In the genomic region with DNA sequence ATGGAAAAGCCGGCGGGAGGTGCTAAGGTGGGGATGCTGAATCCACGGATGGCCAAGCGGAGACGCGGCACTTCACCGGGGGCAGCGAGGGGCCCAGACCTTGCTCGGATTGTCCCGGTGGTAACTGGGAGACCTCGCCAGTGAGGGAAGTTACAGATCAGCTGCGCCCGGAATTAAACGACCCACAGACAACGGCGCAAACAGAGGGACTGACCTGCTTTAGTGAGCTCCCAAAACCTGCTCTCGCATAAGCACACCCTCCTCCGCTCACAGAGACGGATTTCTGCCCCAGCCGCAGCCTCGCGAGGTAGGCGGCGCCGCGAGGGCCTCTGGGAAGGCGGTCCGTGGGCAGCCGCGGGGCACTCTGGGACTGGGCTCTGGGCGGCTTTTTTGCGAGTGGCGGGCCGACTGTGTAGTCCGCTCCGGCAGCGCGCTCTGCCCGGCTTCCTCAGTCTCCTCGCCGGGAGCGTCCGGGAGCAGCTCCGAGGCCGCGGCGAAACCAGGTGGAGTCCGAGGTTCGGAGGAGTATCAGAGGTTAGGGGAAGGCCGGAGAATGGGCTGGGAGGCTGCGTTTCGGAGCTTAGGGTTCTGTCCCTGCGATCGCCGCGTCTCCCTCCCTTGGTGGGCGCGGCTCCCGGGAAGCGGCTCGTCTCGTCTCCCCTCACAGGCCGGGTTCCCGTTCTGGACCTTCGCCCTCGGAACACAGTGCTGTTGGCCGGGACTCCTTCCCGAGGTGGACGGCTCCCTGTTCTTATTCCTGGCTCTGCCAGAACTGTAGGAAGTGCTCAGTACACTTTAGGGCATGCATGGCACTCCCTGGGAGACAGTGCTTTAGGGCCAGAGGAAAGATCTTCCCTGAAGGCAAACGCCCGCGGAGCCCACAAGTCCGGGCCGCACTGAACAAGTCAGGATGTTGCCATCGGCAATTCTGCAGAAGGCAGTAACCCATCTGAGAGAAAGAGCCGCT, we compare ENCODE assay signal across 8 cellular contexts. TPM values are rescaled to one million over a fixed set of nuclear protein-coding genes. Genes with fewer than 3 reads are reported as not detected.
DNase-seq lines count a peak whose midpoint lies in the region; ATAC-seq, FAIRE-seq and TF ChIP-seq lines count a peak whose summit lies in the region.

A gene with protein sequence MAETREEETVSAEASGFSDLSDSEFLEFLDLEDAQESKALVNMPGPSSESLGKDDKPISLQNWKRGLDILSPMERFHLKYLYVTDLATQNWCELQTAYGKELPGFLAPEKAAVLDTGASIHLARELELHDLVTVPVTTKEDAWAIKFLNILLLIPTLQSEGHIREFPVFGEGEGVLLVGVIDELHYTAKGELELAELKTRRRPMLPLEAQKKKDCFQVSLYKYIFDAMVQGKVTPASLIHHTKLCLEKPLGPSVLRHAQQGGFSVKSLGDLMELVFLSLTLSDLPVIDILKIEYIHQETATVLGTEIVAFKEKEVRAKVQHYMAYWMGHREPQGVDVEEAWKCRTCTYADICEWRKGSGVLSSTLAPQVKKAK (plus strand): TSS at position 393 of the 967 bp plus-strand sequence. CDS start 5,778 bp downstream, outside the sequence.

- no peaks in the 10 kb centered on the region for H3F3A ChIP-seq in neural progenitor cell (ENCODE audit: low read depth)

- no peak for TF ChIP-seq CTCF in D721Med (IDR thresholded peaks at IDR 0.05; ENCODE audit: insufficient read depth, missing control alignments)
- TF ChIP-seq CTCF in foreskin keratinocyte (conservative IDR thresholded peaks at IDR 0.05): no peak
- TF ChIP-seq CTCF in neural progenitor cell (IDR thresholded peaks at IDR 0.05): no peak

- H3K27ac Mint-ChIP-seq in neural progenitor cell: peak within 1 kb of the TSS; percentile 67

- no peaks in the 10 kb centered on the region for H3K27me3 ChIP-seq in Karpas-422 (ENCODE audit: low read length)
- H3K27me3 ChIP-seq in foreskin keratinocyte: no peaks in the 10 kb centered on the region
- H3K27me3 ChIP-seq in neural progenitor cell: peaks cover 7% of the 10 kb centered on the region
- no peaks in the 10 kb centered on the region for H3K27me3 ChIP-seq in stomach smooth muscle (ENCODE audit: control insufficient read depth in 1 of 2, insufficient read depth in 2 of 2, low read length in 2 of 2)

- peaks cover 10% of the 10 kb centered on the region for H3K27me3 Mint-ChIP-seq in neural progenitor cell (ENCODE audit: insufficient read depth, low read depth)

- H3K79me2 ChIP-seq in Karpas-422 (ENCODE audit: low read length) (peaks cover 16% of the 10 kb centered on the region), neural progenitor cell (ENCODE audit: low read depth) (peaks cover 3% of the 10 kb centered on the region)

- H4K20me1 ChIP-seq in Karpas-422 (ENCODE audit: insufficient read depth, low read depth, low read length): no peaks in the 10 kb centered on the region
- H4K20me1 ChIP-seq in neural progenitor cell (ENCODE audit: low read depth): no peaks in the 10 kb centered on the region

- FAIRE-seq in D721Med (lab: Jason Lieb, UNC): no peak

- H3K36me3 ChIP-seq in Karpas-422 (ENCODE audit: insufficient read depth, low read length) (peaks cover 17% of the 10 kb centered on the region), neural progenitor cell (peaks cover 3% of the 10 kb centered on the region), stomach smooth muscle (ENCODE audit: control insufficient read depth in 2 of 2, insufficient read depth in 2 of 2, low read length in 2 of 2) (no peaks in the 10 kb centered on the region)

- peaks cover 27% of the 10 kb centered on the region for H3K36me3 Mint-ChIP-seq in neural progenitor cell

- H3K9ac ChIP-seq in Karpas-422 (ENCODE audit: low read length) (peak within 1 kb of the TSS; percentile 89), neural progenitor cell (peak within 1 kb of the TSS; percentile 18), stomach smooth muscle (ENCODE audit: low read length in 2 of 2) (peak within 1 kb of the TSS; percentile 84 to 86)

- H3K27ac ChIP-seq in Karpas-422 (ENCODE audit: low read length) (peak within 1 kb of the TSS; percentile 49; the same call in 1 of the 2 replicates), foreskin keratinocyte (peak within 1 kb of the TSS; percentile 43), neural progenitor cell (no peak within 1 kb of the TSS), stomach smooth muscle (ENCODE audit: low read length) (peak within 1 kb of the TSS; percentile 49)

- peak; percentile 46 for DNase-seq in D721Med (ENCODE audit: insufficient read length, low spot score)
- peak; percentile 94 for DNase-seq in Karpas-422
- peak; percentile 44 for DNase-seq in SK-MEL-5 (ENCODE audit: low read depth, low spot score)
- peak; percentile 73 for DNase-seq in activated gamma-delta T cell treated with anti-CD3 and anti-CD28 coated beads, Interleukin-2, amount 50 U/mL, for 16 hours (ENCODE audit: low read depth)
- DNase-seq in foreskin keratinocyte: peak; percentile 31 to 64
- peak; percentile 57 for DNase-seq in neural progenitor cell (ENCODE audit: low spot score)

- peak; percentile 75 for ATAC-seq in GM21576 (IDR thresholded peaks at IDR 0.05; ENCODE audit: unreplicated experiment)
- ATAC-seq in foreskin keratinocyte: peak; percentile 85

- peak within 1 kb of the TSS; percentile 98 for H2AFZ ChIP-seq in Karpas-422 (ENCODE audit: low read length)
- H2AFZ ChIP-seq in neural progenitor cell (replicated peaks): peak within 1 kb of the TSS; percentile 95

- H3K4me3 ChIP-seq in Karpas-422 (ENCODE audit: low read length): peak within 1 kb of the TSS; percentile 93
- peak within 1 kb of the TSS; percentile 51 for H3K4me3 ChIP-seq in neural progenitor cell
- peak within 1 kb of the TSS; percentile 87 to 94 for H3K4me3 ChIP-seq in stomach smooth muscle (ENCODE audit: low read length in 2 of 2)

- in situ Hi-C loops in SK-MEL-5 (cut with HindIII; ENCODE audit: low pct_unique_long_range_greater_than_20kb, low sequenced_read_pairs): no loop called here

- H3K9me3 ChIP-seq in Karpas-422 (ENCODE audit: low read length): peaks cover 33% of the 10 kb centered on the region
- peaks cover 6% of the 10 kb centered on the region for H3K9me3 ChIP-seq in neural progenitor cell (ENCODE audit: low read depth)
- H3K9me3 ChIP-seq in stomach smooth muscle (ENCODE audit: control insufficient read depth in 2 of 2, low read length in 2 of 2): no peaks in the 10 kb centered on the region

- H3K4me1 ChIP-seq in Karpas-422 (ENCODE audit: low read length) (peaks cover 15% of the 10 kb centered on the region), foreskin keratinocyte (peaks cover 5% of the 10 kb centered on the region), neural progenitor cell (peaks cover 5% of the 10 kb centered on the region), stomach smooth muscle (ENCODE audit: control insufficient read depth, insufficient read depth, low read length) (peaks cover 11% of the 10 kb centered on the region)

- H3K4me2 ChIP-seq in Karpas-422 (ENCODE audit: low read depth, low read length, poor library complexity, severe bottlenecking): peak within 1 kb of the TSS; percentile 92
- H3K4me2 ChIP-seq in neural progenitor cell: peak within 1 kb of the TSS; percentile 78

- H3K9me2 ChIP-seq in Karpas-422 (replicated peaks; ENCODE audit: insufficient read depth, low read length): no peaks in the 10 kb centered on the region

- H3K4me1 Mint-ChIP-seq in neural progenitor cell: peaks cover 7% of the 10 kb centered on the region

- peaks cover 60% of the 10 kb centered on the region for H3K9me3 Mint-ChIP-seq in neural progenitor cell

- H3K4me3 Mint-ChIP-seq in neural progenitor cell: peak within 1 kb of the TSS; percentile 88

RNA-seq across cellular contexts. Expression of the gene that starts here (rescaled TPM):
- 5.2 and 9.1 TPM in 2 replicates for total RNA-seq in Karpas-422 (2014; rRNA removed; shearing (Covaris generic); ENCODE audit: low replicate concordance)
- 1.5 and 2.4 TPM in 2 replicates for total RNA-seq in SK-MEL-5 (2014; rRNA removed; shearing (Covaris generic))
- polyA plus RNA-seq in SK-MEL-5 (2015; cell fraction: cytosol; rRNA removed): 1.8 and 4.6 TPM in 2 replicates
- polyA plus RNA-seq in SK-MEL-5 (2015; cell fraction: nucleus; rRNA removed): 4.3 and 6.7 TPM in 2 replicates
- total RNA-seq in foreskin keratinocyte: 9.4 and 9.6 TPM in 2 replicates
- polyA plus RNA-seq in foreskin keratinocyte: 6.1 and 6.3 TPM in 2 replicates
- total RNA-seq in neural progenitor cell (ENCODE audit: low replicate concordance): 11.9 and 12.6 TPM in 2 replicates

Comparison
In these comparisons a context has a peak if more than half of its experiments do, and no peak if none do; other contexts are left out.
1. DNase-seq: peak in every context shown above with its lines; median percentile 94 in Karpas-422; 73 in activated gamma-delta T cell treated with anti-CD3 and anti-CD28 coated beads, Interleukin-2, amount 50 U/mL, for 16 hours; 57 in neural progenitor cell; 48 in foreskin keratinocyte; 46 in D721Med; 44 in SK-MEL-5.
2. H3K9ac ChIP-seq: peak in every context shown above with its lines; median percentile 89 in Karpas-422; 85 in stomach smooth muscle; 18 in neural progenitor cell.